ENCODE assay signal across 8 cellular contexts in genomic region chr18:25832008-25832604, GRCh38.
DNase-seq lines count a peak whose midpoint lies in the region; ATAC-seq, FAIRE-seq and TF ChIP-seq lines count a peak whose summit lies in the region.

No MANE protein-coding gene starts in this region.

- H3K36me3 Mint-ChIP-seq in activated CD4-positive, alpha-beta T cell treated with anti-CD3 and anti-CD28 coated beads, Interleukin-2, amount 10 ng/mL, durations not matched to agents 7 days and 5 days (ENCODE audit: low read depth), result no peaks in the 10 kb centered on the region

- H3K9me3 ChIP-seq in H1 (ENCODE audit: insufficient read depth in 2 of 2, low read depth in 1 of 2, low read length in 1 of 2), result no peaks in the 10 kb centered on the region

- H2AFZ ChIP-seq in H1 (ENCODE audit: low read length), result no peak overlapping the region

- no peak overlapping the region for H3K23ac ChIP-seq in H1 (ENCODE audit: insufficient read length)

- no peak overlapping the region for H2BK5ac ChIP-seq in H1 (ENCODE audit: low read depth, low read length)

- no peak overlapping the region for H3K4ac ChIP-seq in H1 (replicated peaks; ENCODE audit: insufficient read length, low read depth, low read length)

- CTCF ChIA-PET in H1 (lab: Charles Lee; ENCODE audit: partially characterized antibody), result interaction anchor here (0.7 to 3.1 kb wide), 17 partner anchors 8 to 244 kb away, joined by 3 to 25 read pairs (median 4); no protein-coding TSS in a partner anchor
- CTCF ChIA-PET in activated CD4-positive, alpha-beta T cell treated with anti-CD3 and anti-CD28 coated beads, Interleukin-2, amount 10 ng/mL, durations not matched to agents 7 days and 5 days (lab: Charles Lee), result interaction anchor here (1.5 kb wide), 1 partner anchor 10 kb away, joined by 3 read pairs; no protein-coding TSS in a partner anchor

- no peak for TF ChIP-seq EP300 in H1 (IDR thresholded peaks at IDR 0.05; ENCODE audit: borderline replicate concordance in 1 of 2, low read depth in 2 of 2, low read length in 2 of 2)

- no peak overlapping the region for H2BK12ac ChIP-seq in H1 (ENCODE audit: low read depth, low read length)

- no peak overlapping the region for H4K5ac ChIP-seq in H1 (ENCODE audit: insufficient read length, low read depth, low read length)

- in situ Hi-C loops in GM13976 (cut with MboI; ENCODE audit: low sequenced_read_pairs, unreplicated experiment), result no loop called here

- TF ChIP-seq CTCF in GM13976 (IDR thresholded peaks at IDR 0.05; ENCODE audit: borderline replicate concordance, control extremely low read depth, extremely low read depth, insufficient read depth, missing control alignments) (peak; percentile 88), H1 (IDR thresholded peaks at IDR 0.05; ENCODE audit: control extremely low read depth in 1 of 3, insufficient read depth in 1 of 3, low read depth in 1 of 3, low read length in 3 of 3) (peak; percentile 92 to 97 (median 94))

- H3K14ac ChIP-seq in H1 (ENCODE audit: insufficient read length), result no peak overlapping the region

- no peak overlapping the region for H3K56ac ChIP-seq in H1 (replicated peaks; ENCODE audit: insufficient read length, low read depth, low read length)

- TF ChIP-seq POLR2A in H1 (IDR thresholded peaks at IDR 0.05; ENCODE audit: control extremely low read depth in 1 of 2, low read depth in 2 of 2, low read length in 2 of 2), result no peak

- POLR2A ChIA-PET in H1 (lab: Charles Lee; ENCODE audit: partially characterized antibody), result no interaction called here
- POLR2A ChIA-PET in activated CD4-positive, alpha-beta T cell treated with anti-CD3 and anti-CD28 coated beads, Interleukin-2, amount 10 ng/mL, durations not matched to agents 7 days and 5 days (lab: Charles Lee), result no interaction called here

- H3K27ac ChIP-seq in H1 (ENCODE audit: low read depth, low read length), result no peak overlapping the region

- H3K4me2 ChIP-seq in H1 (ENCODE audit: insufficient read depth in 1 of 2, low read depth in 2 of 2, low read length in 2 of 2), result no peak overlapping the region

- peak; percentile 78 for FAIRE-seq in H1 (lab: Jason Lieb, UNC)

- TF ChIP-seq RAD21 in H1 (IDR thresholded peaks at IDR 0.05 in 1 of 2, conservative IDR thresholded peaks at IDR 0.05 in 1 of 2; ENCODE audit: low read depth in 2 of 2, low read length in 2 of 2), result peak; percentile 91

- H3K9ac ChIP-seq in H1 (replicated peaks in 1 of 4; ENCODE audit: extremely low read depth in 1 of 4, low read depth in 3 of 4, low read length in 3 of 4), result no peak overlapping the region

- H3K18ac ChIP-seq in H1 (ENCODE audit: extremely low read depth, low read length), result no peak overlapping the region

- no peaks in the 10 kb centered on the region for H3K4me1 Mint-ChIP-seq in activated CD4-positive, alpha-beta T cell treated with anti-CD3 and anti-CD28 coated beads, Interleukin-2, amount 10 ng/mL, durations not matched to agents 7 days and 5 days

- H3K27me3 Mint-ChIP-seq in activated CD4-positive, alpha-beta T cell treated with anti-CD3 and anti-CD28 coated beads, Interleukin-2, amount 10 ng/mL, durations not matched to agents 7 days and 5 days, result no peaks in the 10 kb centered on the region

- no peak overlapping the region for H2AK5ac ChIP-seq in H1 (ENCODE audit: low read depth, low read length)

- no peak overlapping the region for H3K4me3 Mint-ChIP-seq in activated CD4-positive, alpha-beta T cell treated with anti-CD3 and anti-CD28 coated beads, Interleukin-2, amount 10 ng/mL, durations not matched to agents 7 days and 5 days

- no peaks in the 10 kb centered on the region for H3K79me1 ChIP-seq in H1 (ENCODE audit: low read depth, low read length)

- H3K23me2 ChIP-seq in H1 (ENCODE audit: low read depth, low read length), result no peaks in the 10 kb centered on the region

- H3K9me3 Mint-ChIP-seq in activated CD4-positive, alpha-beta T cell treated with anti-CD3 and anti-CD28 coated beads, Interleukin-2, amount 10 ng/mL, durations not matched to agents 7 days and 5 days, result no peaks in the 10 kb centered on the region

- H3K79me2 ChIP-seq in H1 (ENCODE audit: control insufficient read depth in 1 of 2, insufficient read depth in 2 of 2, low read length in 2 of 2), result no peaks in the 10 kb centered on the region

- H3K27me3 ChIP-seq in H1 (replicated peaks in 1 of 4; ENCODE audit: control insufficient read depth in 3 of 4, extremely low read depth in 1 of 4, insufficient read depth in 3 of 4, low read length in 3 of 4), result no peaks in the 10 kb centered on the region

- H3K4me1 ChIP-seq in H1 (replicated peaks in 1 of 4; ENCODE audit: control insufficient read depth in 3 of 4, insufficient read depth in 4 of 4, low read length in 3 of 4), result peaks cover 0 to 3% (median 0%) of the 10 kb centered on the region in 4 experiments; a peak in 1 of 7 replicates

- no peak overlapping the region for H3K4me3 ChIP-seq in H1 (ENCODE audit: extremely low read depth in 1 of 4, insufficient read depth in 2 of 4, low read depth in 3 of 4, low read length in 4 of 4)

- no peak overlapping the region for H2BK120ac ChIP-seq in H1 (replicated peaks; ENCODE audit: low read depth, low read length)

- H2BK15ac ChIP-seq in H1 (ENCODE audit: low read length), result no peak overlapping the region

- H4K20me1 ChIP-seq in H1 (replicated peaks in 1 of 2; ENCODE audit: control insufficient read depth in 1 of 2, insufficient read depth in 2 of 2, low read length in 2 of 2), result no peaks in the 10 kb centered on the region

- no peak overlapping the region for H2BK20ac ChIP-seq in H1 (ENCODE audit: low read length)

- WGBS in H1 (ENCODE audit: extremely low coverage in 1 of 2, insufficient coverage in 1 of 2, insufficient read length in 1 of 2, insufficient replicate concordance in 2 of 2, low coverage in 1 of 2, low lambda C conversion rate in 2 of 2, missing lambda C conversion rate in 1 of 2), 2 experiments, result 37% methylated on average over 3 of the region's 3 CpGs; no CpG with 5 or more reads in 1 of the 2 experiments

- H3K36me3 ChIP-seq in H1 (ENCODE audit: control insufficient read depth in 2 of 4, insufficient read depth in 4 of 4, low read length in 3 of 4), result no peaks in the 10 kb centered on the region

- peak; percentile 74 for DNase-seq in Ammon's horn (ENCODE audit: low spot score)
- DNase-seq in GM13976 (ENCODE audit: low spot score), result peak; percentile 56
- peak; percentile 77 for DNase-seq in OCI-M1 (lab: John Stamatoyannopoulos, UW)
- peak; percentile 17 to 83 for DNase-seq in H1 (ENCODE audit: low read depth in 1 of 2, low spot score in 2 of 2)
- peak; percentile 74 for DNase-seq in medulla oblongata (ENCODE audit: extremely low spot score)
- no peak for DNase-seq in ureter (ENCODE audit: low spot score)
- no peak for DNase-seq in activated CD4-positive, alpha-beta T cell treated with anti-CD3 and anti-CD28 coated beads, Interleukin-2, amount 10 ng/mL, durations not matched to agents 7 days and 5 days

- no peak overlapping the region for H4K91ac ChIP-seq in H1 (replicated peaks; ENCODE audit: insufficient read length, low read length)

- peak; percentile 71 for ATAC-seq in HG03108 (IDR thresholded peaks at IDR 0.05; ENCODE audit: unreplicated experiment)

- no peak overlapping the region for H3K27ac Mint-ChIP-seq in activated CD4-positive, alpha-beta T cell treated with anti-CD3 and anti-CD28 coated beads, Interleukin-2, amount 10 ng/mL, durations not matched to agents 7 days and 5 days

- H4K8ac ChIP-seq in H1 (ENCODE audit: extremely low read depth, insufficient read depth, low read length), result no peak overlapping the region

TF ChIP-seq in H1, 55 proteins besides CTCF, POLR2A, EP300 and RAD21:
- TF ChIP-seq TAF1 (IDR thresholded peaks at IDR 0.05; ENCODE audit: low read depth, low read length) (no peak), HDAC6 (IDR thresholded peaks at IDR 0.05; ENCODE audit: low read depth, low read length) (no peak), JUND (IDR thresholded peaks at IDR 0.05; ENCODE audit: low read length) (0 out of 2 replicates have a peak, but pooled peaks have one; percentile 13), TEAD4 (IDR thresholded peaks at IDR 0.05; ENCODE audit: low read depth, low read length) (0 out of 2 replicates have a peak, but pooled peaks have one; percentile 32), FOSL1 (IDR thresholded peaks at IDR 0.05; ENCODE audit: insufficient read depth, low read depth, low read length) (no peak), SRF (IDR thresholded peaks at IDR 0.05; ENCODE audit: low read depth, low read length) (no peak), YY1 (IDR thresholded peaks at IDR 0.05; ENCODE audit: low read depth, low read length) (peak; percentile 67)

Comparison
In these comparisons a context has a peak if more than half of its experiments do, and no peak if none do; other contexts are left out.
1. DNase-seq: peak in Ammon's horn (single experiment), GM13976 (single experiment), OCI-M1 (single experiment), H1 (2 of 2) and medulla oblongata (single experiment); none in ureter (single experiment) and activated CD4-positive, alpha-beta T cell treated with anti-CD3 and anti-CD28 coated beads, Interleukin-2, amount 10 ng/mL, durations not matched to agents 7 days and 5 days (single experiment).